Comparison of ENCODE assay signal across 8 cellular contexts in genomic region chr20:9407805-9408421, GRCh38.
DNase-seq lines count a peak whose midpoint lies in the region; ATAC-seq and TF ChIP-seq lines count a peak whose summit lies in the region.

No MANE protein-coding gene starts in this region.

- no peaks in the 10 kb centered on the region for H3K4me1 Mint-ChIP-seq in activated naive CD8-positive, alpha-beta T cell treated with anti-CD3 and anti-CD28 coated beads for 36 hours

- ATAC-seq in GM19467 (IDR thresholded peaks at IDR 0.05; ENCODE audit: unreplicated experiment) = peak; percentile 59
- peak in 6 of 8 donors; percentile 63 to 83 (median 76) for ATAC-seq in heart right ventricle
- ATAC-seq in HG02970 (IDR thresholded peaks at IDR 0.05; ENCODE audit: low FRiP score, unreplicated experiment) = no peak

- DNase-seq in DMS79 treated with DMSO at 0.1 percent for 48 hours (lab: John Stamatoyannopoulos, UW) (peak; percentile 70), HT-29 (ENCODE audit: low spot score) (peak; percentile 86), heart right ventricle (peak in 1 of 2 donors; percentile 62), retina (peak; percentile 77)
- peak; percentile 30 for DNase-seq in activated naive CD8-positive, alpha-beta T cell treated with anti-CD3 and anti-CD28 coated beads for 36 hours

- H3K27ac ChIP-seq in OCI-LY3 (ENCODE audit: low read length) (no peak overlapping the region), heart right ventricle (no peak overlapping the region)

- H2AFZ ChIP-seq in OCI-LY3 (ENCODE audit: low read depth, low read length) = no peak overlapping the region

- H3K4me3 ChIP-seq in OCI-LY3 (ENCODE audit: low read length) (no peak overlapping the region), heart right ventricle (no peak overlapping the region)

- peak; percentile 97 for TF ChIP-seq CTCF in OCI-LY3 (IDR thresholded peaks at IDR 0.05; ENCODE audit: low read depth, low read length)
- peak; percentile 68 to 91 (median 84) for TF ChIP-seq CTCF in heart right ventricle (IDR thresholded peaks at IDR 0.05)

- no peaks in the 10 kb centered on the region for H3K9me3 ChIP-seq in OCI-LY3 (ENCODE audit: insufficient read depth, low read length)
- H3K9me3 ChIP-seq in heart right ventricle = no peaks in the 10 kb centered on the region

- no peaks in the 10 kb centered on the region for H3K27me3 Mint-ChIP-seq in activated naive CD8-positive, alpha-beta T cell treated with anti-CD3 and anti-CD28 coated beads for 36 hours

- H3K27ac Mint-ChIP-seq in activated naive CD8-positive, alpha-beta T cell treated with anti-CD3 and anti-CD28 coated beads for 36 hours = no peak overlapping the region

- H3K27me3 ChIP-seq in OCI-LY3 (ENCODE audit: low read depth, low read length) (peaks cover 34% of the 10 kb centered on the region), heart right ventricle (no peaks in the 10 kb centered on the region)

- no peak overlapping the region for H3K9ac ChIP-seq in OCI-LY3 (ENCODE audit: low read length)

- H3K4me1 ChIP-seq in OCI-LY3 (ENCODE audit: low read length) = peaks cover 10% of the 10 kb centered on the region
- peaks cover 0 to 7% (median 0%) of the 10 kb centered on the region in 9 donors for H3K4me1 ChIP-seq in heart right ventricle

- no peak overlapping the region for H3K4me3 Mint-ChIP-seq in activated naive CD8-positive, alpha-beta T cell treated with anti-CD3 and anti-CD28 coated beads for 36 hours

- H3K9me3 Mint-ChIP-seq in activated naive CD8-positive, alpha-beta T cell treated with anti-CD3 and anti-CD28 coated beads for 36 hours = no peaks in the 10 kb centered on the region

- H3K36me3 ChIP-seq in OCI-LY3 (replicated peaks; ENCODE audit: low read depth, low read length) (no peaks in the 10 kb centered on the region), heart right ventricle (peaks cover 0 to 100% (median 13%) of the 10 kb centered on the region in 9 donors)

- WGBS in heart right ventricle, 2 donors = 45 to 47% methylated on average over 8 of the region's 8 CpGs

- intact Hi-C loops in heart right ventricle (cut with DNase I) = loop anchor here in 8 of 10 donors (1.0 to 10.0 kb wide), 4 partner anchors 201 to 507 kb away; no protein-coding TSS in a partner anchor

- H3K4me2 ChIP-seq in OCI-LY3 (ENCODE audit: low read length) = no peak overlapping the region

- H3K36me3 Mint-ChIP-seq in activated naive CD8-positive, alpha-beta T cell treated with anti-CD3 and anti-CD28 coated beads for 36 hours = no peaks in the 10 kb centered on the region

- H3K79me2 ChIP-seq in OCI-LY3 (ENCODE audit: low read length) = no peaks in the 10 kb centered on the region

- H4K20me1 ChIP-seq in OCI-LY3 (ENCODE audit: insufficient read depth, low read length) = no peaks in the 10 kb centered on the region
